1 cellular context compared by ENCODE assay signal in genomic region chr12:69514845-69515244, GRCh38.
TF ChIP-seq lines count a peak whose summit lies in the region.

No MANE protein-coding gene starts in this region.

TF ChIP-seq in GM23338, 12 proteins besides CTCF, POLR2A, EP300 and RAD21:
- TF ChIP-seq POLR2AphosphoS5 (IDR thresholded peaks at IDR 0.05; ENCODE audit: low read depth) (no peak), EZH2phosphoT487 (IDR thresholded peaks at IDR 0.05; ENCODE audit: unreplicated experiment) (no peak), CREB1 (CRISPR knock-in tag; IDR thresholded peaks at IDR 0.05; ENCODE audit: low read depth) (no peak), ETS1 (IDR thresholded peaks at IDR 0.05) (no peak), STAT1 (IDR thresholded peaks at IDR 0.05; ENCODE audit: unreplicated experiment) (no peak), NANOG (IDR thresholded peaks at IDR 0.05; ENCODE audit: borderline replicate concordance) (no peak), ZNF462 (CRISPR knock-in tag; IDR thresholded peaks at IDR 0.05) (no peak), JUNB (IDR thresholded peaks at IDR 0.05; ENCODE audit: unreplicated experiment) (no peak), ZNF331 (CRISPR knock-in tag; IDR thresholded peaks at IDR 0.05; ENCODE audit: low read depth) (no peak), ZNF114 (CRISPR knock-in tag; IDR thresholded peaks at IDR 0.05) (no peak), EZH2 (IDR thresholded peaks at IDR 0.05; ENCODE audit: low read depth, unreplicated experiment) (no peak), REST (IDR thresholded peaks at IDR 0.05; ENCODE audit: unreplicated experiment) (no peak)
